ENCODE assay signal across 16 cellular contexts in the genomic region with DNA sequence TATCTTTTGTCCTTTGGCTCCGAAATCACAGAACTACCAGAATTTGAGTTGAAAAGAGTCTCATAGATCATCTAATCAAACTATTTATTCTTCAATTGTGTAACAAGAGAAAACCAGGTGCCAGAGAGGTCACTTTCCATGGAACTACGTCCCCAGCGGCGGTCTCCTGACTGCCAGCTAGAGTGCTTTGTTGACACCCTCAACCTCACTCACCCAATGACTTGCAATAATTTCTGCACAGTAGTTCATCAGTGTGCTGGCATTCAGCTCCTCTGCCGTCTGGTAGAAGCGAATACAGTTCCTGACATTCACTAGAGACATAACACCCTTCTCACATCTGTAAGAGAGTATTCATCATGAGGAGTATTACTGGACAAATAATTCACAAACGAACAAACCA.
"Had no signal": no experiment of that assay in that cellular context is flagged by ENCODE, and none has a peak within 500 bp of the region (broad histone marks: within the 10 kb centered on the region; RNA-seq: fewer than 3 reads in every experiment).

No MANE protein-coding gene starts in this region.

- DNase-seq: activated CD4-positive, alpha-beta T cell treated with anti-CD3 and anti-CD28 coated beads, Interleukin-2, amount 10 ng/mL, durations not matched to agents 7 days and 5 days; activated CD4-positive, CD25-positive, alpha-beta regulatory T cell; body of pancreas; cerebellar nuclear complex; dermis blood vessel endothelial cell; endodermal cell; erythroblast; naive thymus-derived CD4-positive, alpha-beta T cell; sigmoid colon; stimulated activated CD4-positive, alpha-beta T cell treated with anti-CD3 and anti-CD28 coated beads, Interleukin-2, amount 100 ng/mL, for 48 hours; stimulated activated naive CD4-positive, alpha-beta T cell treated with Interleukin-2 at 50 U/mL for 16 hours had no signal

- H3K4me3 ChIP-seq: body of pancreas, prostate gland, sigmoid colon, suprapubic skin had no signal

- ATAC-seq: body of pancreas; naive thymus-derived CD4-positive, alpha-beta T cell; SK-N-SH treated with all-trans-retinoic acid at 6 μM for 48 hours had no signal

- H3K9me3 Mint-ChIP-seq: activated CD4-positive, alpha-beta T cell treated with anti-CD3 and anti-CD28 coated beads, Interleukin-2, amount 10 ng/mL, durations not matched to agents 7 days and 5 days; activated naive CD4-positive, alpha-beta T cell treated with anti-CD3 and anti-CD28 coated beads, Interleukin-2, amount 50 U/mL, for 24 hours; endodermal cell; naive thymus-derived CD4-positive, alpha-beta T cell; T-helper 1 cell treated with Interleukin-12 subunit alpha and Interleukin-12 subunit beta and Interleukin-4 antibody, amounts not matched to agents 30 μg/mL and 1 μg/mL, for 36 hours had no signal

- H3K27ac Mint-ChIP-seq: activated CD4-positive, alpha-beta T cell treated with anti-CD3 and anti-CD28 coated beads, Interleukin-2, amount 10 ng/mL, durations not matched to agents 7 days and 5 days; activated naive CD4-positive, alpha-beta T cell treated with anti-CD3 and anti-CD28 coated beads, Interleukin-2, amount 50 U/mL, for 24 hours; naive thymus-derived CD4-positive, alpha-beta T cell; T-helper 1 cell treated with Interleukin-12 subunit alpha and Interleukin-12 subunit beta and Interleukin-4 antibody, amounts not matched to agents 30 μg/mL and 1 μg/mL, for 36 hours had no signal

- H3K27me3 ChIP-seq: body of pancreas, sigmoid colon, suprapubic skin had no signal

- H3K4me1 Mint-ChIP-seq: endodermal cell had no signal

- H3K27ac ChIP-seq: body of pancreas, prostate gland, suprapubic skin had no signal

- H3K27me3 Mint-ChIP-seq: activated CD4-positive, alpha-beta T cell treated with anti-CD3 and anti-CD28 coated beads, Interleukin-2, amount 10 ng/mL, durations not matched to agents 7 days and 5 days; activated naive CD4-positive, alpha-beta T cell treated with anti-CD3 and anti-CD28 coated beads, Interleukin-2, amount 50 U/mL, for 24 hours; naive thymus-derived CD4-positive, alpha-beta T cell had no signal

- H3K36me3 ChIP-seq: prostate gland had no signal

- H3K4me3 Mint-ChIP-seq: activated CD4-positive, alpha-beta T cell treated with anti-CD3 and anti-CD28 coated beads, Interleukin-2, amount 10 ng/mL, durations not matched to agents 7 days and 5 days; activated naive CD4-positive, alpha-beta T cell treated with anti-CD3 and anti-CD28 coated beads, Interleukin-2, amount 50 U/mL, for 24 hours; endodermal cell; naive thymus-derived CD4-positive, alpha-beta T cell; T-helper 1 cell treated with Interleukin-12 subunit alpha and Interleukin-12 subunit beta and Interleukin-4 antibody, amounts not matched to agents 30 μg/mL and 1 μg/mL, for 36 hours had no signal

- H3K9me3 ChIP-seq: body of pancreas, prostate gland, sigmoid colon, suprapubic skin had no signal

- H3K4me1 ChIP-seq: body of pancreas, prostate gland had no signal
